In genomic region chr5:157816682-157817268, GRCh38 we compare ENCODE assay signal across 9 cellular contexts. TPM values are rescaled to one million over a fixed set of nuclear protein-coding genes. Genes with fewer than 3 reads are reported as not detected.
A peak's percentile ranks its signal among the peaks of the same experiment; 100 is the strongest.
DNase-seq lines count a peak whose midpoint lies in the region; TF ChIP-seq lines count a peak whose summit lies in the region.
"Had no signal": no experiment of that assay in that cellular context is flagged by ENCODE, and none has a peak within 500 bp of the region (broad histone marks: within the 10 kb centered on the region; RNA-seq: fewer than 3 reads in every experiment).

No MANE protein-coding gene starts in this region.

- intact Hi-C loops in Caco-2 (cut with micrococcal nuclease; ENCODE audit: unreplicated experiment) (loop anchor here (1.0 to 2.0 kb wide), 4 partner anchors 38 to 179 kb away; no protein-coding TSS in a partner anchor), MCF 10A (cut with micrococcal nuclease) (loop anchor here (1.0 kb wide), 4 partner anchors 54 to 179 kb away; no protein-coding TSS in a partner anchor)

- no peak overlapping the region for H3K4me3 Mint-ChIP-seq in Caco-2 (ENCODE audit: unreplicated experiment)
- H3K4me3 Mint-ChIP-seq in MCF 10A (ENCODE audit: unreplicated experiment), result no peak overlapping the region
- no peak overlapping the region for H3K4me3 Mint-ChIP-seq in neural crest cell
- H3K4me3 Mint-ChIP-seq: activated naive CD8-positive, alpha-beta T cell had no signal

- no peaks in the 10 kb centered on the region for H3K9me3 Mint-ChIP-seq in Caco-2 (ENCODE audit: unreplicated experiment)
- H3K9me3 Mint-ChIP-seq in MCF 10A (ENCODE audit: unreplicated experiment), result no peaks in the 10 kb centered on the region
- H3K9me3 Mint-ChIP-seq in neural crest cell, result no peaks in the 10 kb centered on the region

- no TSS peak for BruUV-seq in Caco-2 (replicated peaks; lab: Mats Ljungman, UMichigan)
- no TSS peak for BruUV-seq in MCF 10A (replicated peaks; lab: Mats Ljungman, UMichigan)

- H3K27ac Mint-ChIP-seq in Caco-2 (ENCODE audit: unreplicated experiment), result no peak overlapping the region
- H3K27ac Mint-ChIP-seq in MCF 10A (ENCODE audit: low read depth, unreplicated experiment), result no peak overlapping the region
- H3K27ac Mint-ChIP-seq in neural crest cell (ENCODE audit: unreplicated experiment), result no peak overlapping the region
- H3K27ac Mint-ChIP-seq: activated naive CD8-positive, alpha-beta T cell had no signal

- no peaks in the 10 kb centered on the region for H3K9me3 ChIP-seq in Caco-2

- peaks cover 10% of the 10 kb centered on the region for H3K4me1 ChIP-seq in Caco-2

- H3K27me3 Mint-ChIP-seq in Caco-2 (ENCODE audit: insufficient read depth, unreplicated experiment) (no peaks in the 10 kb centered on the region), MCF 10A (ENCODE audit: insufficient read depth, unreplicated experiment) (no peaks in the 10 kb centered on the region), neural crest cell (ENCODE audit: low read depth) (no peaks in the 10 kb centered on the region)
- H3K27me3 Mint-ChIP-seq: activated naive CD8-positive, alpha-beta T cell had no signal

- POLR2A ChIA-PET in Caco-2 (lab: Charles Lee) (no interaction called here), MCF 10A (lab: Yijun Ruan, JAX) (interaction anchor here (1.0 to 1.3 kb wide), 3 partner anchors 12 to 173 kb away, joined by 3 read pairs; no protein-coding TSS in a partner anchor)

- H3K36me3 ChIP-seq in Caco-2 (ENCODE audit: control insufficient read depth, insufficient read depth, low read length), result peaks cover 2% of the 10 kb centered on the region; the same call in 1 of the 2 replicates

- peaks cover 40% of the 10 kb centered on the region for H3K36me3 Mint-ChIP-seq in Caco-2 (ENCODE audit: insufficient read depth, unreplicated experiment)
- H3K36me3 Mint-ChIP-seq in MCF 10A (ENCODE audit: insufficient read depth, unreplicated experiment), result peaks cover 58% of the 10 kb centered on the region
- peaks cover 4% of the 10 kb centered on the region for H3K36me3 Mint-ChIP-seq in neural crest cell (ENCODE audit: low read depth)

- CTCF ChIA-PET in Caco-2 (lab: Charles Lee) (interaction anchor here (1.1 to 1.6 kb wide), 3 partner anchors 39 to 132 kb away, joined by 3 to 8 read pairs (median 3); no protein-coding TSS in a partner anchor), MCF 10A (lab: Yijun Ruan, JAX) (interaction anchor here (0.6 to 4.4 kb wide), 36 partner anchors 9 to 1316 kb away, joined by 3 to 101 read pairs (median 4); no protein-coding TSS in a partner anchor)

- H3K4me1 Mint-ChIP-seq in Caco-2 (ENCODE audit: low read depth, unreplicated experiment) (peaks cover 9% of the 10 kb centered on the region), MCF 10A (ENCODE audit: insufficient read depth, unreplicated experiment) (peaks cover 13% of the 10 kb centered on the region), neural crest cell (peaks cover 25% of the 10 kb centered on the region)

- no peaks in the 10 kb centered on the region for H3K27me3 ChIP-seq in Caco-2 (replicated peaks; ENCODE audit: control insufficient read depth, insufficient read depth, low read length)

- peak; percentile 28 to 57 for TF ChIP-seq CTCF in Caco-2 (IDR thresholded peaks at IDR 0.05; ENCODE audit: insufficient read depth in 1 of 2, low read depth in 1 of 2, low read length in 1 of 2, severe bottlenecking in 1 of 2, unreplicated experiment in 1 of 2)
- TF ChIP-seq CTCF in MCF 10A (IDR thresholded peaks at IDR 0.05; ENCODE audit: unreplicated experiment), result peak; percentile 77
- peak; percentile 80 for TF ChIP-seq CTCF in neural crest cell (conservative IDR thresholded peaks at IDR 0.05)

- no peak for DNase-seq in Caco-2
- DNase-seq in Jurkat, Clone E6-1 (ENCODE audit: low read depth, low spot score), result peak; percentile 21
- peak; percentile 40 for DNase-seq in MCF 10A (ENCODE audit: unreplicated experiment)
- DNase-seq in neural crest cell (ENCODE audit: low read depth, low spot score), result no peak
- no peak for DNase-seq in ecto neural progenitor cell (ENCODE audit: low spot score)
- DNase-seq in HPDE6-E6E7 (ENCODE audit: extremely low spot score), result no peak
- no peak for DNase-seq in DMS153 treated with DMSO at 0.1 percent for 48 hours (lab: John Stamatoyannopoulos, UW; ENCODE audit: unreplicated experiment)
- no peak for DNase-seq in stimulated activated CD4-positive, alpha-beta T cell treated with anti-CD3 and anti-CD28 coated beads, Interleukin-15, amount 100 ng/mL, for 24 hours

- no peak overlapping the region for H3K4me3 ChIP-seq in Caco-2 (ENCODE audit: low read depth, low read length)
- no peak overlapping the region for H3K4me3 ChIP-seq in Jurkat, Clone E6-1 (ENCODE audit: low read length)

RNA-seq across cellular contexts. Expression of gene CLINT1, which starts 42.2 kb away (rescaled TPM):
- 85.4 and 88.7 TPM in 2 replicates for total RNA-seq in Caco-2 (2022)
- polyA plus RNA-seq in Jurkat, Clone E6-1 (2012; ENCODE audit: insufficient read depth, insufficient read length), result 79.1 TPM
- total RNA-seq in MCF 10A (2022), result 170 and 176 TPM in 2 replicates
- total RNA-seq in neural crest cell, result 53.8 TPM in 2 replicates

Comparison
In these comparisons a context has a peak if more than half of its experiments do, and no peak if none do; other contexts are left out.
1. DNase-seq: peak in Jurkat, Clone E6-1 (single experiment) and MCF 10A (single experiment); none in Caco-2 (0 of 2), neural crest cell (single experiment), ecto neural progenitor cell (single experiment), HPDE6-E6E7 (single experiment), DMS153 treated with DMSO at 0.1 percent for 48 hours (single experiment) and stimulated activated CD4-positive, alpha-beta T cell treated with anti-CD3 and anti-CD28 coated beads, Interleukin-15, amount 100 ng/mL, for 24 hours (single experiment).
2. Peak in every context shown above with its lines, with median percentiles within 50 percentile points of each other: CTCF ChIP-seq.